ENCODE assay signal across 8 cellular contexts in the genomic region with DNA sequence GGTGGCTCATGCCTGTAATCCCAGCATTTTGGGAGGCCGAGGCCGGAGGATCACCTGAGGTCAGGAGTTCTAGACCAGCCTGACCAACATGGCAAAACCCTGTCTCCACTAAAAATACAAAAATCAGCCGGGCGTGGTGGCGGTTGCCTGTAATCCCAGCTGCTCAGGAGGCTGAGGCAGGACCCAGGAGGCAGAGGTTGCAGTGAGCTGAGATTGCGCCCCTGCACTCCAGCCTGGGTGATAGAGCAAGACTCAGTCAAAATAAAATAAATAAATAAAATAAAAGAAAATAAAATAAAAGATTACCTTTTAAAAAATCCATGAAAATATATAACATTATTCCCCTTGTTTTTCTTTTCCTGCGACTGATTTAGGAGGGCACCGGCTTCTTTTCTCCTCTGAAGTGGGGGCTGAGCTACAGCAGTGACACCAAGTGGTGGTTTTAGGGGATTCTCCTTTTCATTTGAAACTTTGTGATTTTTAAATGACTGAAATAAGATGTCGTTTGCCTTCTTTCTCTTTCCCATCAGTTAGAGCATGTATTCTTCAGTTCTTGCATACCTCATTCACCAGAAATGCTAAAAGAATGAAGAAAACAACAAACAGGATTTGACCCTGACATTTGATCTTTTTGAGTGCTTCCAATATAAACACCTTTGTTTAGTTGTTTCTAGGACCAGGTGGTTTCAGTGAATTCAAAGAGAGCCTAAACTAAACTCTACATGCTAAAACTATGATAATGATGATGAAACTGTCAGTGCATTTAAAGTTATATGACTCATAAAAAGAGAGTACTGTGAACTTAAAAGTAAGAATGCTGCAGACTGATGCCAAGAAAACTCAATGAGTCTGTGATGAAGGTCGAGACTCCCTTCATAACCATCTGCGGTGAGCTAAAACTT. TPM values are rescaled to one million over a fixed set of nuclear protein-coding genes. Genes with fewer than 3 reads are reported as not detected.
DNase-seq lines count a peak whose midpoint lies in the region; ATAC-seq and TF ChIP-seq lines count a peak whose summit lies in the region.

No MANE protein-coding gene starts in this region.

- no peaks in the 10 kb centered on the region for H3K9me3 ChIP-seq in breast epithelium

- H3K36me3 ChIP-seq in breast epithelium: no peaks in the 10 kb centered on the region

- H3K27ac Mint-ChIP-seq in naive thymus-derived CD8-positive, alpha-beta T cell: peak overlapping the region in 1 of 10 donors; percentile 6

- no peaks in the 10 kb centered on the region for H3K4me1 ChIP-seq in breast epithelium

- intact Hi-C loops in Right ventricle myocardium inferior (cut with DNase I) (loop anchor here (1.0 kb wide), 1 partner anchor 163 kb away; no protein-coding TSS in a partner anchor), cardiac septum (cut with DNase I) (loop anchor here (5.0 to 10.0 kb wide), 2 partner anchors 124 to 162 kb away; a partner anchor contains a TSS), breast epithelium (cut with DNase I; ENCODE audit: low total_unique reads) (loop anchor here (5.0 kb wide), 1 partner anchor 952 kb away; no protein-coding TSS in a partner anchor)

- H3K4me1 Mint-ChIP-seq in naive thymus-derived CD8-positive, alpha-beta T cell: peaks cover 0 to 1% (median 0%) of the 10 kb centered on the region in 4 donors

- ATAC-seq in Right ventricle myocardium inferior: peak; percentile 71
- no peak for ATAC-seq in naive thymus-derived CD8-positive, alpha-beta T cell
- ATAC-seq in HG03521 (IDR thresholded peaks at IDR 0.05; ENCODE audit: unreplicated experiment): no peak

- H3K27ac ChIP-seq in breast epithelium: no peak overlapping the region

- no peak for TF ChIP-seq POLR2A in breast epithelium (IDR thresholded peaks at IDR 0.05)

- H3K36me3 Mint-ChIP-seq in naive thymus-derived CD8-positive, alpha-beta T cell: no peaks in the 10 kb centered on the region

- H3K4me3 ChIP-seq in breast epithelium: no peak overlapping the region

- H3K27me3 Mint-ChIP-seq in naive thymus-derived CD8-positive, alpha-beta T cell: peaks cover 5 to 37% (median 21%) of the 10 kb centered on the region in 5 donors

- no peaks in the 10 kb centered on the region for H3K9me3 Mint-ChIP-seq in naive thymus-derived CD8-positive, alpha-beta T cell

- no peaks in the 10 kb centered on the region for H3K27me3 ChIP-seq in breast epithelium

- H3K4me3 Mint-ChIP-seq in naive thymus-derived CD8-positive, alpha-beta T cell: no peak overlapping the region

- DNase-seq in Right ventricle myocardium inferior (ENCODE audit: missing footprints) (no peak), cardiac septum (ENCODE audit: low spot score) (no peak), NCI-H146 treated with DMSO at 0.1 percent for 48 hours (lab: John Stamatoyannopoulos, UW; ENCODE audit: unreplicated experiment) (peak; percentile 55), breast epithelium (ENCODE audit: low spot score in 2 of 2) (no peak), medulla oblongata (ENCODE audit: extremely low spot score) (peak; percentile 35), T-helper 2 cell (no peak)
- no peak for DNase-seq in naive thymus-derived CD8-positive, alpha-beta T cell

- POLR2A ChIA-PET in naive thymus-derived CD8-positive, alpha-beta T cell (lab: Charles Lee): no interaction called here

- peak in 2 of 3 donors; percentile 31 to 55 for TF ChIP-seq CTCF in breast epithelium (IDR thresholded peaks at IDR 0.05)

RNA-seq across cellular contexts. Expression of a gene that starts 22.6 kb away (rescaled TPM):
- total RNA-seq in Right ventricle myocardium inferior (378 TPM), cardiac septum (463 TPM), breast epithelium (10 to 100 TPM; 28.5 to 39.2 (median 32.5) TPM)
- not detected for total RNA-seq in naive thymus-derived CD8-positive, alpha-beta T cell
- polyA plus RNA-seq in naive thymus-derived CD8-positive, alpha-beta T cell: not detected

Comparison
In these comparisons a context has a peak if more than half of its experiments do, and no peak if none do; other contexts are left out.
1. DNase-seq: peak in NCI-H146 treated with DMSO at 0.1 percent for 48 hours (single experiment) and medulla oblongata (single experiment); none in Right ventricle myocardium inferior (single experiment), cardiac septum (single experiment), breast epithelium (0 of 2), naive thymus-derived CD8-positive, alpha-beta T cell (0 of 10) and T-helper 2 cell (0 of 5).
2. RNA of a gene that starts 22.6 kb away (total RNA-seq): 463 TPM in cardiac septum (single experiment), 378 TPM in Right ventricle myocardium inferior (single experiment) and 28.5 to 39.2 TPM in breast epithelium; not detected in naive thymus-derived CD8-positive, alpha-beta T cell; every median in the first group is over 10 times any median in the second.